In the genomic region with DNA sequence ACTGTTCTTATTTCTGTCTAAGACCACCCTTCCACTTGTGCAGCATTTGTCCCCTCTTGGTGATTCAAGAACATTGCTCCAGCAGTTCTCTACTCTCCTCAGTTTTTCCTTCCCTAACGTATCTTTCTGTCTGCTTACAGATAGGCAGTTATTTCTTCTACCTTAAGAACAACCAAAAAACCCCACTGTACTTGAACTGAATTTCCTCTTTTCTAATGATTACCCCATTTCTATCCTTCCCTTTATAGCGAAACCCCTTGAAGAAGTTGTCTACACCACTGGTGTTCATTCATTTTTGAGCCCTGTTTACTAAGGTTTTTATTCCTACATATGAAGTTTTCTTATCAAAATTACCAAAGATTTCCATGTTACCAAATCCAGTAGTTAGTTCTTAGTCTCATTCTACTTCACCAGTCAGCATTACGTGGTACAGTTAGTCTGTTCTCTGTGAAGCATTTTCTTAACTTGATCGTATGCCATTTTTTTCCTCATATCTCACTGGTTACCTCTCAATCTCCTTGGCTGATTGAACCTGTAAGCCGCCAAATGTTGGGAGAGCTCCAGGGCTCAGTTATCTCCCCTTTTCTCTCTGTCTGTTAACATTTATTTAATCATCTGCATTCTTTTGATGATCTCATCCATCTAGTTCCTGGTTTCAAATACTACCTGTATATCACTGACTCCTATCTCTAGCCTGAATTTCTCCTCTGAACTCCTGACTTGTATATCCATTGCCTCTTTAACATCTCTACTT, we compare ENCODE assay signal across 1 cellular context.
TF ChIP-seq lines count a peak whose summit lies in the region.

No MANE protein-coding gene starts in this region.

TF ChIP-seq in HEK293, 187 proteins besides CTCF, POLR2A, EP300 and RAD21 (continued from another document and continues in another):
- TF ChIP-seq, protein P1, sequence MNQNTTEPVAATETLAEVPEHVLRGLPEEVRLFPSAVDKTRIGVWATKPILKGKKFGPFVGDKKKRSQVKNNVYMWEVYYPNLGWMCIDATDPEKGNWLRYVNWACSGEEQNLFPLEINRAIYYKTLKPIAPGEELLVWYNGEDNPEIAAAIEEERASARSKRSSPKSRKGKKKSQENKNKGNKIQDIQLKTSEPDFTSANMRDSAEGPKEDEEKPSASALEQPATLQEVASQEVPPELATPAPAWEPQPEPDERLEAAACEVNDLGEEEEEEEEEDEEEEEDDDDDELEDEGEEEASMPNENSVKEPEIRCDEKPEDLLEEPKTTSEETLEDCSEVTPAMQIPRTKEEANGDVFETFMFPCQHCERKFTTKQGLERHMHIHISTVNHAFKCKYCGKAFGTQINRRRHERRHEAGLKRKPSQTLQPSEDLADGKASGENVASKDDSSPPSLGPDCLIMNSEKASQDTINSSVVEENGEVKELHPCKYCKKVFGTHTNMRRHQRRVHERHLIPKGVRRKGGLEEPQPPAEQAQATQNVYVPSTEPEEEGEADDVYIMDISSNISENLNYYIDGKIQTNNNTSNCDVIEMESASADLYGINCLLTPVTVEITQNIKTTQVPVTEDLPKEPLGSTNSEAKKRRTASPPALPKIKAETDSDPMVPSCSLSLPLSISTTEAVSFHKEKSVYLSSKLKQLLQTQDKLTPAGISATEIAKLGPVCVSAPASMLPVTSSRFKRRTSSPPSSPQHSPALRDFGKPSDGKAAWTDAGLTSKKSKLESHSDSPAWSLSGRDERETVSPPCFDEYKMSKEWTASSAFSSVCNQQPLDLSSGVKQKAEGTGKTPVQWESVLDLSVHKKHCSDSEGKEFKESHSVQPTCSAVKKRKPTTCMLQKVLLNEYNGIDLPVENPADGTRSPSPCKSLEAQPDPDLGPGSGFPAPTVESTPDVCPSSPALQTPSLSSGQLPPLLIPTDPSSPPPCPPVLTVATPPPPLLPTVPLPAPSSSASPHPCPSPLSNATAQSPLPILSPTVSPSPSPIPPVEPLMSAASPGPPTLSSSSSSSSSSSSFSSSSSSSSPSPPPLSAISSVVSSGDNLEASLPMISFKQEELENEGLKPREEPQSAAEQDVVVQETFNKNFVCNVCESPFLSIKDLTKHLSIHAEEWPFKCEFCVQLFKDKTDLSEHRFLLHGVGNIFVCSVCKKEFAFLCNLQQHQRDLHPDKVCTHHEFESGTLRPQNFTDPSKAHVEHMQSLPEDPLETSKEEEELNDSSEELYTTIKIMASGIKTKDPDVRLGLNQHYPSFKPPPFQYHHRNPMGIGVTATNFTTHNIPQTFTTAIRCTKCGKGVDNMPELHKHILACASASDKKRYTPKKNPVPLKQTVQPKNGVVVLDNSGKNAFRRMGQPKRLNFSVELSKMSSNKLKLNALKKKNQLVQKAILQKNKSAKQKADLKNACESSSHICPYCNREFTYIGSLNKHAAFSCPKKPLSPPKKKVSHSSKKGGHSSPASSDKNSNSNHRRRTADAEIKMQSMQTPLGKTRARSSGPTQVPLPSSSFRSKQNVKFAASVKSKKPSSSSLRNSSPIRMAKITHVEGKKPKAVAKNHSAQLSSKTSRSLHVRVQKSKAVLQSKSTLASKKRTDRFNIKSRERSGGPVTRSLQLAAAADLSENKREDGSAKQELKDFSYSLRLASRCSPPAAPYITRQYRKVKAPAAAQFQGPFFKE (tag by site-specific recombination; IDR thresholded peaks at IDR 0.05; ENCODE audit: borderline replicate concordance): no peak
- no peak for TF ChIP-seq ZNF837 (tag by site-specific recombination; IDR thresholded peaks at IDR 0.05)
- TF ChIP-seq, protein P2, sequence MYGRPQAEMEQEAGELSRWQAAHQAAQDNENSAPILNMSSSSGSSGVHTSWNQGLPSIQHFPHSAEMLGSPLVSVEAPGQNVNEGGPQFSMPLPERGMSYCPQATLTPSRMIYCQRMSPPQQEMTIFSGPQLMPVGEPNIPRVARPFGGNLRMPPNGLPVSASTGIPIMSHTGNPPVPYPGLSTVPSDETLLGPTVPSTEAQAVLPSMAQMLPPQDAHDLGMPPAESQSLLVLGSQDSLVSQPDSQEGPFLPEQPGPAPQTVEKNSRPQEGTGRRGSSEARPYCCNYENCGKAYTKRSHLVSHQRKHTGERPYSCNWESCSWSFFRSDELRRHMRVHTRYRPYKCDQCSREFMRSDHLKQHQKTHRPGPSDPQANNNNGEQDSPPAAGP (tag by site-specific recombination; IDR thresholded peaks at IDR 0.05): no peak
- no peak for TF ChIP-seq ZNF544 (tag by site-specific recombination; IDR thresholded peaks at IDR 0.05)
- no peak for TF ChIP-seq ZNF48 (tag by site-specific recombination; IDR thresholded peaks at IDR 0.05)
- no peak for TF ChIP-seq ZNF292 (tag by site-specific recombination; IDR thresholded peaks at IDR 0.05; ENCODE audit: borderline replicate concordance, low read depth)
- TF ChIP-seq, protein P3, sequence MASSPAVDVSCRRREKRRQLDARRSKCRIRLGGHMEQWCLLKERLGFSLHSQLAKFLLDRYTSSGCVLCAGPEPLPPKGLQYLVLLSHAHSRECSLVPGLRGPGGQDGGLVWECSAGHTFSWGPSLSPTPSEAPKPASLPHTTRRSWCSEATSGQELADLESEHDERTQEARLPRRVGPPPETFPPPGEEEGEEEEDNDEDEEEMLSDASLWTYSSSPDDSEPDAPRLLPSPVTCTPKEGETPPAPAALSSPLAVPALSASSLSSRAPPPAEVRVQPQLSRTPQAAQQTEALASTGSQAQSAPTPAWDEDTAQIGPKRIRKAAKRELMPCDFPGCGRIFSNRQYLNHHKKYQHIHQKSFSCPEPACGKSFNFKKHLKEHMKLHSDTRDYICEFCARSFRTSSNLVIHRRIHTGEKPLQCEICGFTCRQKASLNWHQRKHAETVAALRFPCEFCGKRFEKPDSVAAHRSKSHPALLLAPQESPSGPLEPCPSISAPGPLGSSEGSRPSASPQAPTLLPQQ (tag by site-specific recombination; IDR thresholded peaks at IDR 0.05): peak; percentile 86
- 0 out of 2 replicates have a peak, but pooled peaks have one; percentile 2 for TF ChIP-seq ZNF76 (tag by site-specific recombination; IDR thresholded peaks at IDR 0.05; ENCODE audit: borderline replicate concordance, low read depth)
- no peak for TF ChIP-seq RBAK (tag by site-specific recombination; IDR thresholded peaks at IDR 0.05)
- TF ChIP-seq, protein P4, sequence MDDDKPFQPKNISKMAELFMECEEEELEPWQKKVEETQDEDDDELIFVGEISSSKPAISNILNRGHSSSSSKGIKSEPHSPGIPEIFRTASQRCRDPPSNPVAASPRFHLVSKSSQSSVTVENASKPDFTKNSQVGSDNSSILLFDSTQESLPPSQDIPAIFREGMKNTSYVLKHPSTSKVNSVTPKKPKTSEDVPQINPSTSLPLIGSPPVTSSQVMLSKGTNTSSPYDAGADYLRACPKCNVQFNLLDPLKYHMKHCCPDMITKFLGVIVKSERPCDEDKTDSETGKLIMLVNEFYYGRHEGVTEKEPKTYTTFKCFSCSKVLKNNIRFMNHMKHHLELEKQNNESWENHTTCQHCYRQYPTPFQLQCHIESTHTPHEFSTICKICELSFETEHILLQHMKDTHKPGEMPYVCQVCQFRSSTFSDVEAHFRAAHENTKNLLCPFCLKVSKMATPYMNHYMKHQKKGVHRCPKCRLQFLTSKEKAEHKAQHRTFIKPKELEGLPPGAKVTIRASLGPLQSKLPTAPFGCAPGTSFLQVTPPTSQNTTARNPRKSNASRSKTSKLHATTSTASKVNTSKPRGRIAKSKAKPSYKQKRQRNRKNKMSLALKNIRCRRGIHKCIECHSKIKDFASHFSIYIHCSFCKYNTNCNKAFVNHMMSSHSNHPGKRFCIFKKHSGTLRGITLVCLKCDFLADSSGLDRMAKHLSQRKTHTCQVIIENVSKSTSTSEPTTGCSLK (tag by site-specific recombination; IDR thresholded peaks at IDR 0.05): no peak
- TF ChIP-seq PRDM1 (tag by site-specific recombination; IDR thresholded peaks at IDR 0.05): no peak; the same call in 1 of the 2 replicates
- TF ChIP-seq ZNF514 (tag by site-specific recombination; IDR thresholded peaks at IDR 0.05): no peak
- TF ChIP-seq, protein P5, sequence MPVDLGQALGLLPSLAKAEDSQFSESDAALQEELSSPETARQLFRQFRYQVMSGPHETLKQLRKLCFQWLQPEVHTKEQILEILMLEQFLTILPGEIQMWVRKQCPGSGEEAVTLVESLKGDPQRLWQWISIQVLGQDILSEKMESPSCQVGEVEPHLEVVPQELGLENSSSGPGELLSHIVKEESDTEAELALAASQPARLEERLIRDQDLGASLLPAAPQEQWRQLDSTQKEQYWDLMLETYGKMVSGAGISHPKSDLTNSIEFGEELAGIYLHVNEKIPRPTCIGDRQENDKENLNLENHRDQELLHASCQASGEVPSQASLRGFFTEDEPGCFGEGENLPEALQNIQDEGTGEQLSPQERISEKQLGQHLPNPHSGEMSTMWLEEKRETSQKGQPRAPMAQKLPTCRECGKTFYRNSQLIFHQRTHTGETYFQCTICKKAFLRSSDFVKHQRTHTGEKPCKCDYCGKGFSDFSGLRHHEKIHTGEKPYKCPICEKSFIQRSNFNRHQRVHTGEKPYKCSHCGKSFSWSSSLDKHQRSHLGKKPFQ (tag by site-specific recombination; IDR thresholded peaks at IDR 0.05): no peak
- TF ChIP-seq KLF8 (tag by site-specific recombination; IDR thresholded peaks at IDR 0.05): 0 out of 2 replicates have a peak, but pooled peaks have one; percentile 59
- TF ChIP-seq SCRT1 (tag by site-specific recombination; IDR thresholded peaks at IDR 0.05; ENCODE audit: borderline replicate concordance): peak; percentile 89; the same call in 1 of the 2 replicates
- no peak for TF ChIP-seq ZBTB8A (tag by site-specific recombination; IDR thresholded peaks at IDR 0.05)
- peak; percentile 42; the same call in 1 of the 2 replicates for TF ChIP-seq SP7 (tag by site-specific recombination; IDR thresholded peaks at IDR 0.05)
- no peak for TF ChIP-seq ZNF548 (tag by site-specific recombination; IDR thresholded peaks at IDR 0.05)
- TF ChIP-seq ZNF335 (tag by site-specific recombination; conservative IDR thresholded peaks at IDR 0.05): no peak
- 0 out of 2 replicates have a peak, but pooled peaks have one; percentile 25 for TF ChIP-seq ZNF843 (tag by site-specific recombination; IDR thresholded peaks at IDR 0.05)
- TF ChIP-seq ZFP3 (tag by site-specific recombination; IDR thresholded peaks at IDR 0.05; ENCODE audit: low read depth): no peak
- TF ChIP-seq, protein P6, sequence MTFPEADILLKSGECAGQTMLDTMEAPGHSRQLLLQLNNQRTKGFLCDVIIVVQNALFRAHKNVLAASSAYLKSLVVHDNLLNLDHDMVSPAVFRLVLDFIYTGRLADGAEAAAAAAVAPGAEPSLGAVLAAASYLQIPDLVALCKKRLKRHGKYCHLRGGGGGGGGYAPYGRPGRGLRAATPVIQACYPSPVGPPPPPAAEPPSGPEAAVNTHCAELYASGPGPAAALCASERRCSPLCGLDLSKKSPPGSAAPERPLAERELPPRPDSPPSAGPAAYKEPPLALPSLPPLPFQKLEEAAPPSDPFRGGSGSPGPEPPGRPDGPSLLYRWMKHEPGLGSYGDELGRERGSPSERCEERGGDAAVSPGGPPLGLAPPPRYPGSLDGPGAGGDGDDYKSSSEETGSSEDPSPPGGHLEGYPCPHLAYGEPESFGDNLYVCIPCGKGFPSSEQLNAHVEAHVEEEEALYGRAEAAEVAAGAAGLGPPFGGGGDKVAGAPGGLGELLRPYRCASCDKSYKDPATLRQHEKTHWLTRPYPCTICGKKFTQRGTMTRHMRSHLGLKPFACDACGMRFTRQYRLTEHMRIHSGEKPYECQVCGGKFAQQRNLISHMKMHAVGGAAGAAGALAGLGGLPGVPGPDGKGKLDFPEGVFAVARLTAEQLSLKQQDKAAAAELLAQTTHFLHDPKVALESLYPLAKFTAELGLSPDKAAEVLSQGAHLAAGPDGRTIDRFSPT (tag by site-specific recombination; IDR thresholded peaks at IDR 0.05): no peak
- TF ChIP-seq ZNF366 (tag by site-specific recombination; conservative IDR thresholded peaks at IDR 0.05): peak; percentile 65
- no peak for TF ChIP-seq ZSCAN23 (tag by site-specific recombination; IDR thresholded peaks at IDR 0.05)
- no peak for TF ChIP-seq ZNF311 (tag by site-specific recombination; IDR thresholded peaks at IDR 0.05; ENCODE audit: borderline replicate concordance)
- TF ChIP-seq ZFP37 (tag by site-specific recombination; IDR thresholded peaks at IDR 0.05): 0 out of 2 replicates have a peak, but pooled peaks have one; percentile 29
- no peak; the same call in 1 of the 2 replicates for TF ChIP-seq IKZF3 (tag by site-specific recombination; IDR thresholded peaks at IDR 0.05)
- TF ChIP-seq, protein P7, sequence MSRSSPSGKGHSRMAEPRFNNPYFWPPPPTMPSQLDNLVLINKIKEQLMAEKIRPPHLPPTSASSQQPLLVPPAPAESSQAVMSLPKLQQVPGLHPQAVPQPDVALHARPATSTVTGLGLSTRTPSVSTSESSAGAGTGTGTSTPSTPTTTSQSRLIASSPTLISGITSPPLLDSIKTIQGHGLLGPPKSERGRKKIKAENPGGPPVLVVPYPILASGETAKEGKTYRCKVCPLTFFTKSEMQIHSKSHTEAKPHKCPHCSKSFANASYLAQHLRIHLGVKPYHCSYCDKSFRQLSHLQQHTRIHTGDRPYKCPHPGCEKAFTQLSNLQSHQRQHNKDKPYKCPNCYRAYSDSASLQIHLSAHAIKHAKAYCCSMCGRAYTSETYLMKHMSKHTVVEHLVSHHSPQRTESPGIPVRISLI (tag by site-specific recombination; IDR thresholded peaks at IDR 0.05): no peak
- TF ChIP-seq HOXD13 (CRISPR knock-in tag; IDR thresholded peaks at IDR 0.05; ENCODE audit: borderline replicate concordance): no peak
- TF ChIP-seq ZIC2 (tag by site-specific recombination; IDR thresholded peaks at IDR 0.05): no peak
- no peak for TF ChIP-seq ZNF416 (tag by site-specific recombination; IDR thresholded peaks at IDR 0.05)
- no peak for TF ChIP-seq YY1 (tag by site-specific recombination; IDR thresholded peaks at IDR 0.05)
- TF ChIP-seq, protein P8, sequence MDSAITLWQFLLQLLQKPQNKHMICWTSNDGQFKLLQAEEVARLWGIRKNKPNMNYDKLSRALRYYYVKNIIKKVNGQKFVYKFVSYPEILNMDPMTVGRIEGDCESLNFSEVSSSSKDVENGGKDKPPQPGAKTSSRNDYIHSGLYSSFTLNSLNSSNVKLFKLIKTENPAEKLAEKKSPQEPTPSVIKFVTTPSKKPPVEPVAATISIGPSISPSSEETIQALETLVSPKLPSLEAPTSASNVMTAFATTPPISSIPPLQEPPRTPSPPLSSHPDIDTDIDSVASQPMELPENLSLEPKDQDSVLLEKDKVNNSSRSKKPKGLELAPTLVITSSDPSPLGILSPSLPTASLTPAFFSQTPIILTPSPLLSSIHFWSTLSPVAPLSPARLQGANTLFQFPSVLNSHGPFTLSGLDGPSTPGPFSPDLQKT (IDR thresholded peaks at IDR 0.05; ENCODE audit: borderline replicate concordance, low read depth, low read length): no peak
- 0 out of 2 replicates have a peak, but pooled peaks have one; percentile 4 for TF ChIP-seq ZNF341 (tag by site-specific recombination; IDR thresholded peaks at IDR 0.05; ENCODE audit: low read depth)
- no peak for TF ChIP-seq ZBTB1 (tag by site-specific recombination; IDR thresholded peaks at IDR 0.05)
- TF ChIP-seq ZNF394 (tag by site-specific recombination; IDR thresholded peaks at IDR 0.05; ENCODE audit: borderline replicate concordance): no peak
- TF ChIP-seq ZNF266 (tag by site-specific recombination; IDR thresholded peaks at IDR 0.05; ENCODE audit: low read depth): no peak
- no peak for TF ChIP-seq HOXC10 (CRISPR knock-in tag; IDR thresholded peaks at IDR 0.05)
- TF ChIP-seq ZNF155 (tag by site-specific recombination; IDR thresholded peaks at IDR 0.05): no peak
- no peak for TF ChIP-seq ZBTB7A (tag by site-specific recombination; IDR thresholded peaks at IDR 0.05; ENCODE audit: low read depth)
- TF ChIP-seq GFI1B (tag by site-specific recombination; IDR thresholded peaks at IDR 0.05): no peak
